Comparison of ENCODE assay signal across 24 cellular contexts in the genomic region with DNA sequence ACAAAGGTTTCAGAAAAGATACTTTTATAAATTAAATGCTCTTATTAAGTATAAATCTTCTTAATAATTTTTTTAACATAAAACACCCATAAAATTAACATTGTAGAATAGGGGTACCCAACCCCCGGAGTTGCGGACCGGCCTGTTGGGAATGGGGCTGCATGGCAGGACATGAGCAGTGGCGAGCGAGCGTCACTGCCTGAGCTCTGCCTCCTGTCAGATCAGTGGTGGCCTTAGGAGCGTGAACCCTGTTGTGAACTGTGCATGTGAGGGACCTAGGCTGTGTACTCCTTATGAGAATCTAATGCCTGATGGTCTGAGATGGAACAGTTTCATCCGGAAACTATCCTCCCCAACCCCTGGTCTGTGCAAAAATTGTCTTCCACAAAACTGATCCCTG.
"Had no signal": no experiment of that assay in that cellular context is flagged by ENCODE, and none has a peak within 500 bp of the region (broad histone marks: within the 10 kb centered on the region; RNA-seq: fewer than 3 reads in every experiment).

No MANE protein-coding gene starts in this region.

- H3K27ac ChIP-seq: epithelial cell of prostate, gastrocnemius medialis, heart right ventricle, parathyroid adenoma, prostate gland, thoracic aorta had no signal

- H2AFZ ChIP-seq: parathyroid adenoma had no signal

- FAIRE-seq: colon had no signal

- H3K27ac Mint-ChIP-seq: dendritic cell treated with granulocyte-macrophage colony-stimulating factor and Interleukin-4, amounts not matched to agents 40 ng/mL and 50 ng/mL, for 4 days; effector memory CD8-positive, alpha-beta T cell; naive B cell had no signal

- H3K27me3 Mint-ChIP-seq: dendritic cell treated with granulocyte-macrophage colony-stimulating factor and Interleukin-4, amounts not matched to agents 40 ng/mL and 50 ng/mL, for 4 days; effector memory CD8-positive, alpha-beta T cell; naive B cell had no signal

- DNase-seq: effector memory CD8-positive, alpha-beta T cell; gastrocnemius medialis; heart right ventricle; hypothalamus; islet precursor cell; left ventricle myocardium superior; mesenchymal stem cell; midbrain; naive B cell; small intestine; stimulated activated CD4-positive, alpha-beta T cell treated with anti-CD3 and anti-CD28 coated beads, Interleukin-12 subunit alpha, Interleukin-12 subunit beta, amount 100 ng/mL, for 4 hours; stimulated activated naive CD4-positive, alpha-beta T cell; stomach; substantia nigra; transverse colon had no signal

- H3K4me1 ChIP-seq: prostate gland had no signal

- H3K9me3 Mint-ChIP-seq: effector memory CD8-positive, alpha-beta T cell; nephron had no signal

- H3K9ac ChIP-seq: parathyroid adenoma had no signal

- H3K36me3 ChIP-seq: esophagus muscularis mucosa, gastrocnemius medialis, heart right ventricle, prostate gland, stomach, thoracic aorta, transverse colon had no signal

- H3K4me3 ChIP-seq: esophagus muscularis mucosa, gastrocnemius medialis, heart right ventricle, lung, prostate gland, stomach, thoracic aorta, transverse colon had no signal

- H3K9me3 ChIP-seq: esophagus muscularis mucosa, gastrocnemius medialis, heart right ventricle, prostate gland, stomach, thoracic aorta, transverse colon had no signal

- H3K4me3 Mint-ChIP-seq: dendritic cell treated with granulocyte-macrophage colony-stimulating factor and Interleukin-4, amounts not matched to agents 40 ng/mL and 50 ng/mL, for 4 days; effector memory CD8-positive, alpha-beta T cell; naive B cell; nephron had no signal

- H3K27me3 ChIP-seq: esophagus muscularis mucosa, gastrocnemius medialis, heart right ventricle, stomach, transverse colon had no signal
